In the genomic region with DNA sequence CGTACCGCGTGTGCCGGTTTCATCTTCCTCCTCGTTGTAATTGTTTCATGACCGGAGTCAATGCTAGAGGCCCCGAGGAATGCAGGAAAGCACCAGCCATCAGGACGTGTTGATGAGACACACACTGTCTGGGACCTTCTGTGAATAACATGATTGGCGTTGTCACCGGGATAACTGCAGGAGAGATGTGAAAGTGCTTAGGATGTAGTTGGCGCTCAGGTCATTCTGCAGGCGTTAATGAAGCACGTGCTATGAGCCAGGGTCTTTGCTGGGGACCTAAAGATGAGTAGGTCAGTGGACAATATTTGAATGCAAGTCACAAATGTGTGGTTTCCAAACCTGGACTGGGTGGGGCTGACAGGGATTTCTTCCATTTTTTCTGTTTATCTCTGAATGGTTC, we compare ENCODE assay signal across 35 cellular contexts.
"Had no signal": no experiment of that assay in that cellular context is flagged by ENCODE, and none has a peak within 500 bp of the region (broad histone marks: within the 10 kb centered on the region; RNA-seq: fewer than 3 reads in every experiment).

No MANE protein-coding gene starts in this region.

- H3K36me3 Mint-ChIP-seq: activated CD4-positive, alpha-beta memory T cell treated with anti-CD3 and anti-CD28 coated beads for 36 hours; activated naive CD4-positive, alpha-beta T cell treated with anti-CD3 and anti-CD28 coated beads, Interleukin-2, amount 50 U/mL, for 72 hours; activated naive CD8-positive, alpha-beta T cell treated with anti-CD3 and anti-CD28 coated beads for 36 hours had no signal

- H3K27ac Mint-ChIP-seq: activated B cell treated with CpG ODN at 0.5 μM for 24 hours; activated CD4-positive, alpha-beta memory T cell treated with anti-CD3 and anti-CD28 coated beads for 36 hours; activated CD4-positive, alpha-beta T cell treated with anti-CD3 and anti-CD28 coated beads, Interleukin-2, amount 10 ng/mL, durations not matched to agents 7 days and 5 days; activated CD8-positive, alpha-beta T cell treated with anti-CD3 and anti-CD28 coated beads for 36 hours; activated naive CD4-positive, alpha-beta T cell treated with anti-CD3 and anti-CD28 coated beads for 36 hours; activated naive CD4-positive, alpha-beta T cell treated with anti-CD3 and anti-CD28 coated beads, Interleukin-2, amount 50 U/mL, for 72 hours; activated naive CD8-positive, alpha-beta T cell treated with anti-CD3 and anti-CD28 coated beads for 36 hours; activated T-cell treated with anti-CD3 and anti-CD28 coated beads, Interleukin-2, amount 50 U/mL, for 72 hours; activated T-helper 1 cell treated with anti-CD3 and anti-CD28 coated beads, Interleukin-12 subunit alpha, Interleukin-12 subunit beta, Interleukin-2, Interleukin-4 antibody, amounts not matched to agents 30 ng/mL and 10 ng/mL and 1 ng/mL, durations not matched to agents 14 hours and 24 hours and 36 hours; activated T-helper 17 cell treated with anti-CD3 and anti-CD28 coated beads, Interleukin-2, amount 50 U/mL, for 72 hours; T-helper 1 cell treated with Interleukin-12 subunit alpha and Interleukin-12 subunit beta and Interleukin-4 antibody, amounts not matched to agents 30 μg/mL and 1 μg/mL, for 36 hours; T-helper 2 cell treated with Interferon-gamma antibody and Interleukin-4, amounts not matched to agents 5 μg/mL and 100 μg/mL, for 36 hours had no signal

- H3K4me3 ChIP-seq: adrenal gland, body of pancreas, breast epithelium had no signal

- H3K27me3 Mint-ChIP-seq: activated CD4-positive, alpha-beta memory T cell treated with anti-CD3 and anti-CD28 coated beads for 36 hours; activated CD4-positive, alpha-beta T cell treated with anti-CD3 and anti-CD28 coated beads, Interleukin-2, amount 10 ng/mL, durations not matched to agents 7 days and 5 days; activated CD8-positive, alpha-beta T cell treated with anti-CD3 and anti-CD28 coated beads for 36 hours; activated naive CD8-positive, alpha-beta T cell treated with anti-CD3 and anti-CD28 coated beads for 36 hours; activated T-helper 17 cell treated with anti-CD3 and anti-CD28 coated beads, Interleukin-2, amount 50 U/mL, for 72 hours had no signal

- H3K27ac ChIP-seq: adrenal gland, body of pancreas, brain microvascular endothelial cell, breast epithelium, VCaP had no signal

- H3K4me3 Mint-ChIP-seq: activated B cell treated with CpG ODN at 0.5 μM for 24 hours; activated CD4-positive, alpha-beta memory T cell treated with anti-CD3 and anti-CD28 coated beads for 36 hours; activated CD4-positive, alpha-beta T cell treated with anti-CD3 and anti-CD28 coated beads, Interleukin-2, amount 10 ng/mL, durations not matched to agents 7 days and 5 days; activated CD8-positive, alpha-beta T cell treated with anti-CD3 and anti-CD28 coated beads for 36 hours; activated naive CD4-positive, alpha-beta T cell treated with anti-CD3 and anti-CD28 coated beads for 36 hours; activated naive CD8-positive, alpha-beta T cell treated with anti-CD3 and anti-CD28 coated beads for 36 hours; activated T-cell treated with anti-CD3 and anti-CD28 coated beads, Interleukin-2, amount 50 U/mL, for 4 hours; activated T-cell treated with anti-CD3 and anti-CD28 coated beads, Interleukin-2, amount 50 U/mL, for 72 hours; activated T-helper 1 cell treated with anti-CD3 and anti-CD28 coated beads, Interleukin-12 subunit alpha, Interleukin-12 subunit beta, Interleukin-2, Interleukin-4 antibody, amounts not matched to agents 30 ng/mL and 10 ng/mL and 1 ng/mL, durations not matched to agents 14 hours and 24 hours and 36 hours; activated T-helper 17 cell treated with anti-CD3 and anti-CD28 coated beads, Interleukin-2, amount 50 U/mL, for 72 hours; T-helper 1 cell treated with Interleukin-12 subunit alpha and Interleukin-12 subunit beta and Interleukin-4 antibody, amounts not matched to agents 30 μg/mL and 1 μg/mL, for 36 hours; T-helper 2 cell treated with Interferon-gamma antibody and Interleukin-4, amounts not matched to agents 5 μg/mL and 100 μg/mL, for 36 hours had no signal

- H3K4me1 ChIP-seq: adrenal gland, body of pancreas, breast epithelium had no signal

- ATAC-seq: activated CD8-positive, alpha-beta T cell treated with anti-CD3 and anti-CD28 coated beads for 36 hours; activated naive CD4-positive, alpha-beta T cell treated with anti-CD3 and anti-CD28 coated beads, Interleukin-2, amount 50 U/mL, for 72 hours; activated T-cell treated with anti-CD3 and anti-CD28 coated beads, Interleukin-2, amount 50 U/mL, for 4 hours; activated T-cell treated with anti-CD3 and anti-CD28 coated beads, Interleukin-2, amount 50 U/mL, for 72 hours; activated T-helper 17 cell treated with anti-CD3 and anti-CD28 coated beads, Interleukin-2, amount 50 U/mL, for 72 hours; body of pancreas had no signal

- H3K27me3 ChIP-seq: adrenal gland, body of pancreas, brain microvascular endothelial cell had no signal

- H3K4me1 Mint-ChIP-seq: activated B cell treated with CpG ODN at 0.5 μM for 24 hours; activated CD4-positive, alpha-beta T cell treated with anti-CD3 and anti-CD28 coated beads, Interleukin-2, amount 10 ng/mL, durations not matched to agents 7 days and 5 days; activated naive CD8-positive, alpha-beta T cell treated with anti-CD3 and anti-CD28 coated beads for 36 hours; activated T-helper 17 cell treated with anti-CD3 and anti-CD28 coated beads, Interleukin-2, amount 50 U/mL, for 72 hours had no signal

- FAIRE-seq: astrocyte, TTC549 had no signal

- H3K9me3 Mint-ChIP-seq: activated B cell treated with CpG ODN at 0.5 μM for 24 hours; activated CD4-positive, alpha-beta memory T cell treated with anti-CD3 and anti-CD28 coated beads for 36 hours; activated CD4-positive, alpha-beta T cell treated with anti-CD3 and anti-CD28 coated beads, Interleukin-2, amount 10 ng/mL, durations not matched to agents 7 days and 5 days; activated CD8-positive, alpha-beta T cell treated with anti-CD3 and anti-CD28 coated beads for 36 hours; activated naive CD4-positive, alpha-beta T cell treated with anti-CD3 and anti-CD28 coated beads for 36 hours; activated naive CD4-positive, alpha-beta T cell treated with anti-CD3 and anti-CD28 coated beads, Interleukin-2, amount 50 U/mL, for 72 hours; activated naive CD8-positive, alpha-beta T cell treated with anti-CD3 and anti-CD28 coated beads for 36 hours; activated T-cell treated with anti-CD3 and anti-CD28 coated beads, Interleukin-2, amount 50 U/mL, for 4 hours; activated T-cell treated with anti-CD3 and anti-CD28 coated beads, Interleukin-2, amount 50 U/mL, for 72 hours; activated T-helper 1 cell treated with anti-CD3 and anti-CD28 coated beads, Interleukin-12 subunit alpha, Interleukin-12 subunit beta, Interleukin-2, Interleukin-4 antibody, amounts not matched to agents 30 ng/mL and 10 ng/mL and 1 ng/mL, durations not matched to agents 14 hours and 24 hours and 36 hours; activated T-helper 17 cell treated with anti-CD3 and anti-CD28 coated beads, Interleukin-2, amount 50 U/mL, for 72 hours; T-helper 1 cell treated with Interleukin-12 subunit alpha and Interleukin-12 subunit beta and Interleukin-4 antibody, amounts not matched to agents 30 μg/mL and 1 μg/mL, for 36 hours; T-helper 2 cell treated with Interferon-gamma antibody and Interleukin-4, amounts not matched to agents 5 μg/mL and 100 μg/mL, for 36 hours had no signal

- H3K36me3 ChIP-seq: adrenal gland, brain microvascular endothelial cell, breast epithelium had no signal

- H3K9me3 ChIP-seq: adrenal gland, body of pancreas, breast epithelium had no signal

- DNase-seq: activated B cell treated with CpG ODN at 0.5 μM for 24 hours; activated CD4-positive, alpha-beta memory T cell treated with anti-CD3 and anti-CD28 coated beads for 36 hours; activated CD4-positive, alpha-beta T cell treated with anti-CD3 and anti-CD28 coated beads for 4 hours; activated CD4-positive, alpha-beta T cell treated with anti-CD3 and anti-CD28 coated beads, Interleukin-2, amount 10 ng/mL, durations not matched to agents 7 days and 5 days; activated CD4-positive, CD25-positive, alpha-beta regulatory T cell treated with anti-CD3 and anti-CD28 coated beads, Interleukin-2, amount 50 U/mL, for 72 hours; activated CD8-positive, alpha-beta memory T cell treated with anti-CD3 and anti-CD28 coated beads, Interleukin-2, amount 50 U/mL, for 4 hours; activated CD8-positive, alpha-beta T cell treated with anti-CD3 and anti-CD28 coated beads for 36 hours; activated effector memory CD4-positive, alpha-beta T cell treated with anti-CD3 and anti-CD28 coated beads, Interleukin-2, amount 50 U/mL, for 16 hours; activated gamma-delta T cell treated with Interleukin-2 at 50 U/mL for 16 hours; activated naive CD4-positive, alpha-beta T cell; activated naive CD4-positive, alpha-beta T cell treated with anti-CD3 and anti-CD28 coated beads for 36 hours; activated naive CD4-positive, alpha-beta T cell treated with anti-CD3 and anti-CD28 coated beads, Interleukin-2, amount 50 U/mL, for 16 hours; activated naive CD8-positive, alpha-beta T cell treated with anti-CD3 and anti-CD28 coated beads for 36 hours; activated T-cell treated with anti-CD3 and anti-CD28 coated beads for 4 hours; activated T-cell treated with anti-CD3 and anti-CD28 coated beads, Interleukin-2, amount 50 U/mL, for 1 hour; activated T-cell treated with anti-CD3 and anti-CD28 coated beads, Interleukin-2, amount 50 U/mL, for 4 hours; activated T-cell treated with anti-CD3 and anti-CD28 coated beads, Interleukin-2, amount 50 U/mL, for 72 hours; adrenal gland; amniotic stem cell; aorta; body of pancreas; brain microvascular endothelial cell; central memory CD4-positive, alpha-beta T cell; T-helper 1 cell; T-helper 2 cell; T-helper 9 cell had no signal
